ENCODE assay signal across 8 cellular contexts in genomic region chr22:41596776-41597634, GRCh38. TPM values are rescaled to one million over a fixed set of nuclear protein-coding genes. Genes with fewer than 3 reads are reported as not detected.
DNase-seq lines count a peak whose midpoint lies in the region; ATAC-seq and TF ChIP-seq lines count a peak whose summit lies in the region.

No MANE protein-coding gene starts in this region.

- TF ChIP-seq CTCF in kidney epithelial cell (IDR thresholded peaks at IDR 0.05; ENCODE audit: insufficient read depth, low read length, poor library complexity, severe bottlenecking) = peak; percentile 82

- peaks cover 1% of the 10 kb centered on the region for H3K36me3 ChIP-seq in kidney epithelial cell (ENCODE audit: control insufficient read depth, insufficient read depth, low read length)

- H3K4me3 ChIP-seq in kidney epithelial cell (ENCODE audit: low read depth, low read length) = no peak overlapping the region

- ATAC-seq in GM18870 (IDR thresholded peaks at IDR 0.05; ENCODE audit: unreplicated experiment) (no peak), HG03045 (IDR thresholded peaks at IDR 0.05; ENCODE audit: unreplicated experiment) (no peak)

- H3K27me3 ChIP-seq in kidney epithelial cell (ENCODE audit: control insufficient read depth, insufficient read depth, low read length) = no peaks in the 10 kb centered on the region

- peak; percentile 23 for DNase-seq in DMS153 (lab: John Stamatoyannopoulos, UW)
- peak; percentile 62 for DNase-seq in HK-2 (ENCODE audit: unreplicated experiment)
- peak; percentile 28 for DNase-seq in SHP77 treated with DMSO at 0.1 percent for 48 hours (lab: John Stamatoyannopoulos, UW)
- DNase-seq in central memory CD4-positive, alpha-beta T cell = peak; percentile 14
- no peak for DNase-seq in kidney epithelial cell (ENCODE audit: low read depth)
- DNase-seq in stimulated activated CD8-positive, alpha-beta memory T cell treated with anti-CD3 and anti-CD28 coated beads, Interleukin-15, amount 100 ng/mL, for 1 hour (ENCODE audit: low read depth) = peak; percentile 11

RNA-seq across cellular contexts. Expression of gene PMM1, which starts 7.4 kb away (rescaled TPM):
- 32.2 and 48.7 TPM in 2 replicates for total RNA-seq in kidney epithelial cell

RNA-seq across cellular contexts. Expression of gene DESI1, which starts 23.8 kb away (rescaled TPM):
- 31.2 and 31.8 TPM in 2 replicates for total RNA-seq in kidney epithelial cell

RNA-seq across cellular contexts. Expression of gene XRCC6, which starts 24.1 kb away (rescaled TPM):
- 296 and 309 TPM in 2 replicates for total RNA-seq in kidney epithelial cell

RNA-seq across cellular contexts. Expression of gene CSDC2, which starts 36.2 kb away (rescaled TPM):
- 2.8 and 5.8 TPM in 2 replicates for total RNA-seq in kidney epithelial cell

RNA-seq across cellular contexts. Expression of gene POLR3H, which starts 52.7 kb away (rescaled TPM):
- total RNA-seq in kidney epithelial cell = 9.7 and 12.2 TPM in 2 replicates
